In genomic region chr22:38454011-38454360, GRCh38 we compare ENCODE assay signal across 2 cellular contexts.
TF ChIP-seq lines count a peak whose summit lies in the region.

No MANE protein-coding gene starts in this region.

TF ChIP-seq in HepG2, 621 proteins besides CTCF, POLR2A, EP300 and RAD21:
- TF ChIP-seq ZNF138 (CRISPR knock-in tag; IDR thresholded peaks at IDR 0.05; ENCODE audit: low read depth) (no peak), FIP1L1 (IDR thresholded peaks at IDR 0.05; ENCODE audit: borderline replicate concordance, insufficient read depth, low read depth, low read length) (no peak), CSRNP2 (CRISPR knock-in tag; conservative IDR thresholded peaks at IDR 0.05; ENCODE audit: low read depth) (no peak), SYNCRIP (IDR thresholded peaks at IDR 0.05; ENCODE audit: insufficient read depth, low read depth, low read length) (no peak), GATA4 (IDR thresholded peaks at IDR 0.05; ENCODE audit: borderline replicate concordance, low read depth) (no peak), PHB2 (IDR thresholded peaks at IDR 0.05; ENCODE audit: partially characterized antibody) (no peak), ZNF354B (CRISPR knock-in tag; IDR thresholded peaks at IDR 0.05) (no peak), REST (IDR thresholded peaks at IDR 0.05; ENCODE audit: borderline replicate concordance in 1 of 2, low read depth in 1 of 2, low read length in 2 of 2) (no peak)

TF ChIP-seq in WTC11, 78 proteins besides CTCF, POLR2A, EP300 and RAD21:
- TF ChIP-seq ZSCAN18 (CRISPR knock-in tag; IDR thresholded peaks at IDR 0.05) (no peak), IRF1 (CRISPR knock-in tag; IDR thresholded peaks at IDR 0.05) (no peak), CBFB (CRISPR knock-in tag; IDR thresholded peaks at IDR 0.05; ENCODE audit: low read depth) (no peak), E2F1 (CRISPR knock-in tag; IDR thresholded peaks at IDR 0.05) (no peak), TP53 (CRISPR knock-in tag; IDR thresholded peaks at IDR 0.05) (no peak), SMAD3 (CRISPR knock-in tag; IDR thresholded peaks at IDR 0.05; ENCODE audit: borderline replicate concordance) (no peak), TCF7 (CRISPR knock-in tag; IDR thresholded peaks at IDR 0.05; ENCODE audit: low read depth) (no peak), ZNF317 (CRISPR knock-in tag; IDR thresholded peaks at IDR 0.05; ENCODE audit: borderline replicate concordance, low read depth) (no peak), NFATC4 (CRISPR knock-in tag; IDR thresholded peaks at IDR 0.05) (no peak), FOXP4 (CRISPR knock-in tag; IDR thresholded peaks at IDR 0.05) (no peak), EMX1 (CRISPR knock-in tag; IDR thresholded peaks at IDR 0.05) (no peak), E2F4 (CRISPR knock-in tag; IDR thresholded peaks at IDR 0.05; ENCODE audit: borderline replicate concordance, low read depth) (no peak), ZNF512 (CRISPR knock-in tag; IDR thresholded peaks at IDR 0.05; ENCODE audit: borderline replicate concordance) (no peak), ATF6 (CRISPR knock-in tag; IDR thresholded peaks at IDR 0.05) (no peak), ZMAT4 (CRISPR knock-in tag; IDR thresholded peaks at IDR 0.05) (no peak), TEAD1 (CRISPR knock-in tag; IDR thresholded peaks at IDR 0.05) (no peak)
